ENCODE assay signal across 1 cellular context in genomic region chr19:55007537-55007936, GRCh38.
TF ChIP-seq lines count a peak whose summit lies in the region.

No MANE protein-coding gene starts in this region.

TF ChIP-seq in K562, 482 proteins besides CTCF, POLR2A, EP300 and RAD21:
- TF ChIP-seq C11orf30 (IDR thresholded peaks at IDR 0.05; ENCODE audit: low read depth) (peak; percentile 18; the same call in 1 of the 2 replicates), DEAF1 (CRISPR knock-in tag; IDR thresholded peaks at IDR 0.05) (0 out of 2 replicates have a peak, but pooled peaks have one; percentile 3), HDAC1 (IDR thresholded peaks at IDR 0.05) (0 out of 4 replicates have a peak, but pooled peaks of 1 of the 2 experiments have one; percentile 18), SMARCA4 (IDR thresholded peaks at IDR 0.05) (0 out of 2 replicates have a peak, but pooled peaks have one; percentile 13), FOXK2 (conservative IDR thresholded peaks at IDR 0.05 in 1 of 2, IDR thresholded peaks at IDR 0.05 in 1 of 2; ENCODE audit: low read depth in 2 of 2) (peak; percentile 59 to 65; a peak in 2 of 4 replicates), POLR2H (tag; IDR thresholded peaks at IDR 0.05; ENCODE audit: low read depth) (0 out of 2 replicates have a peak, but pooled peaks have one; percentile 35)
- TF ChIP-seq, protein P1, sequence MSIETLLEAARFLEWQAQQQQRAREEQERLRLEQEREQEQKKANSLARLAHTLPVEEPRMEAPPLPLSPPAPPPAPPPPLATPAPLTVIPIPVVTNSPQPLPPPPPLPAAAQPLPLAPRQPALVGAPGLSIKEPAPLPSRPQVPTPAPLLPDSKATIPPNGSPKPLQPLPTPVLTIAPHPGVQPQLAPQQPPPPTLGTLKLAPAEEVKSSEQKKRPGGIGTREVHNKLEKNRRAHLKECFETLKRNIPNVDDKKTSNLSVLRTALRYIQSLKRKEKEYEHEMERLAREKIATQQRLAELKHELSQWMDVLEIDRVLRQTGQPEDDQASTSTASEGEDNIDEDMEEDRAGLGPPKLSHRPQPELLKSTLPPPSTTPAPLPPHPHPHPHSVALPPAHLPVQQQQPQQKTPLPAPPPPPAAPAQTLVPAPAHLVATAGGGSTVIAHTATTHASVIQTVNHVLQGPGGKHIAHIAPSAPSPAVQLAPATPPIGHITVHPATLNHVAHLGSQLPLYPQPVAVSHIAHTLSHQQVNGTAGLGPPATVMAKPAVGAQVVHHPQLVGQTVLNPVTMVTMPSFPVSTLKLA (conservative IDR thresholded peaks at IDR 0.05): peak in 1 of 2 experiments; percentile 33; a peak in 1 of 4 replicates
